ENCODE assay signal across 8 cellular contexts in genomic region chr7:11449316-11449715, GRCh38.
"Had no signal": no experiment of that assay in that cellular context is flagged by ENCODE, and none has a peak within 500 bp of the region (broad histone marks: within the 10 kb centered on the region; RNA-seq: fewer than 3 reads in every experiment).

No MANE protein-coding gene starts in this region.

- FAIRE-seq: H1, H54, HepG2 had no signal

- DNase-seq: H9, HCEC 1CT, KBM-7 had no signal

- H3K4me2 ChIP-seq: GM23338 had no signal

- H2AFZ ChIP-seq: GM23338 had no signal

- H3K4me3 ChIP-seq: GM23338 had no signal

- ATAC-seq: GM23338, HepG2 had no signal

- H3K27ac ChIP-seq: HL-60 had no signal
